Comparison of ENCODE assay signal across 19 cellular contexts in the genomic region with DNA sequence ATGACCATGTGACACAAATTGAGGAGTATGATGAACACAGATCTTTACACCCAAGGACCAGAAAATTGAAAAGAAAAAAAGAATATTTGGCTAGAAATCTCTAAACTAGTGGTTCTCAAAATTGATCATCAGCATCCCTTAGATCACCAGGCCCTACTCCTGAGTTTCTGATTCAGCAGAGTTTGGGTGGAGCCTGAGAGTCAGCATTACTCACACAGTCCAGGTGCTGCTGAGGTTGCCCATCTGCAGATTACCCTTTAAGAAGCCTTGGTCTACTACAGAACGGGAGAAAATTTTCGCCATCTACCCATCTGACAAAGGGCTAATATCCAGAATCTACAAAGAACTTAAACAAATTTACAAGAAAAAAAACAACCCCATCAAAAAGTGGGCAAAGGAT.
DNase-seq lines count a peak whose midpoint lies in the region; ATAC-seq and TF ChIP-seq lines count a peak whose summit lies in the region.
"Had no signal": no experiment of that assay in that cellular context is flagged by ENCODE, and none has a peak within 500 bp of the region (broad histone marks: within the 10 kb centered on the region; RNA-seq: fewer than 3 reads in every experiment).

No MANE protein-coding gene starts in this region.

- H4K8ac ChIP-seq in IMR-90 (ENCODE audit: low read depth in 2 of 2, low read length in 2 of 2), result no peak overlapping the region

- no peak for TF ChIP-seq EP300 in suprapubic skin (IDR thresholded peaks at IDR 0.05)

- TF ChIP-seq POLR2A in IMR-90 (IDR thresholded peaks at IDR 0.05; ENCODE audit: low read depth, low read length), result no peak
- TF ChIP-seq POLR2A in suprapubic skin (IDR thresholded peaks at IDR 0.05), result no peak

- H3K27me3 ChIP-seq in IMR-90 (ENCODE audit: control insufficient read depth, insufficient read depth, low read length) (no peaks in the 10 kb centered on the region), suprapubic skin (no peaks in the 10 kb centered on the region)

- no peaks in the 10 kb centered on the region for H3K4me1 Mint-ChIP-seq in activated T-helper 17 cell treated with anti-CD3 and anti-CD28 coated beads, Interleukin-2, amount 50 U/mL, for 72 hours
- H3K4me1 Mint-ChIP-seq: CD4-positive, CD25-positive, alpha-beta regulatory T cell had no signal

- no peak for TF ChIP-seq RAD21 in IMR-90 (IDR thresholded peaks at IDR 0.05; ENCODE audit: low read length)

- H3K4me1 ChIP-seq in IMR-90 (ENCODE audit: control insufficient read depth, insufficient read depth, low read length) (peaks cover 2% of the 10 kb centered on the region; the same call in 1 of the 2 replicates), suprapubic skin (no peaks in the 10 kb centered on the region)
- H3K4me1 ChIP-seq: BLaER1, HAP-1 had no signal

- H3K79me1 ChIP-seq in IMR-90 (ENCODE audit: low read depth in 1 of 2, low read length in 2 of 2), result no peaks in the 10 kb centered on the region

- no peak overlapping the region for H2AK5ac ChIP-seq in IMR-90 (ENCODE audit: low read depth, low read length)

- intact Hi-C loops in IMR-90 (cut with micrococcal nuclease), result loop anchor here (5.0 kb wide), 1 partner anchor 184 kb away; a partner anchor contains a TSS

- H3K9ac ChIP-seq in IMR-90 (ENCODE audit: low read depth, low read length), result no peak overlapping the region
- H3K9ac ChIP-seq: BLaER1, SK-N-SH had no signal

- no peak overlapping the region for H3K23ac ChIP-seq in IMR-90 (ENCODE audit: low read depth, low read length)

- no peak overlapping the region for H3K4me2 ChIP-seq in IMR-90 (ENCODE audit: low read depth, low read length)
- H3K4me2 ChIP-seq: BLaER1, SK-N-SH had no signal

- no peak overlapping the region for H2BK15ac ChIP-seq in IMR-90 (ENCODE audit: low read depth, low read length)

- no peak overlapping the region for H2AK9ac ChIP-seq in IMR-90 (replicated peaks; ENCODE audit: low read depth, low read length, poor library complexity)

- H3K9me3 Mint-ChIP-seq in activated T-helper 17 cell treated with anti-CD3 and anti-CD28 coated beads, Interleukin-2, amount 50 U/mL, for 72 hours, result no peaks in the 10 kb centered on the region

- H3K14ac ChIP-seq in IMR-90 (replicated peaks; ENCODE audit: low read depth, low read length), result no peak overlapping the region

- no peak overlapping the region for H2AFZ ChIP-seq in IMR-90 (replicated peaks; ENCODE audit: low read length, poor library complexity)

- dilution Hi-C loops in IMR-90 (cut with HindIII; ENCODE audit: low sequenced_read_pairs, unreplicated experiment), result no loop called here

- H2BK20ac ChIP-seq in IMR-90 (ENCODE audit: low read depth, low read length), result no peak overlapping the region

- no peak overlapping the region for H3K4me3 Mint-ChIP-seq in activated T-helper 17 cell treated with anti-CD3 and anti-CD28 coated beads, Interleukin-2, amount 50 U/mL, for 72 hours
- H3K4me3 Mint-ChIP-seq: CD4-positive, CD25-positive, alpha-beta regulatory T cell had no signal

- no peak overlapping the region for H3K56ac ChIP-seq in IMR-90 (ENCODE audit: extremely low read depth, insufficient read depth, low read length)

- TF ChIP-seq CTCF in IMR-90 (conservative IDR thresholded peaks at IDR 0.05; ENCODE audit: low read depth, low read length), result no peak
- no peak for TF ChIP-seq CTCF in suprapubic skin (IDR thresholded peaks at IDR 0.05)

- ATAC-seq in IMR-90 (ENCODE audit: low read depth), result no peak
- peak; percentile 52 for ATAC-seq in activated T-helper 17 cell treated with anti-CD3 and anti-CD28 coated beads, Interleukin-2, amount 50 U/mL, for 72 hours (replicated peaks)

- H4K91ac ChIP-seq in IMR-90 (ENCODE audit: insufficient read depth, low read depth, low read length), result no peak overlapping the region

- H3K36me3 ChIP-seq in IMR-90 (ENCODE audit: control insufficient read depth, insufficient read depth, low read length) (no peaks in the 10 kb centered on the region), suprapubic skin (no peaks in the 10 kb centered on the region)
- H3K36me3 ChIP-seq: BLaER1, HAP-1 had no signal

- H3K18ac ChIP-seq in IMR-90 (ENCODE audit: low read depth, low read length), result no peak overlapping the region

- no peaks in the 10 kb centered on the region for H3K27me3 Mint-ChIP-seq in activated T-helper 17 cell treated with anti-CD3 and anti-CD28 coated beads, Interleukin-2, amount 50 U/mL, for 72 hours

- no peak overlapping the region for H2BK5ac ChIP-seq in IMR-90 (ENCODE audit: low read depth, low read length, poor library complexity, severe bottlenecking)

- peak; percentile 37 for DNase-seq in ELR (ENCODE audit: low read depth)
- peak; percentile 10 for DNase-seq in IMR-90
- DNase-seq in glomerular visceral epithelial cell (ENCODE audit: extremely low spot score), result peak; percentile 1
- no peak for DNase-seq in DMS 273 (lab: John Stamatoyannopoulos, UW; ENCODE audit: unreplicated experiment)
- no peak for DNase-seq in NCI-H1105 treated with DMSO at 0.1 percent for 48 hours (lab: John Stamatoyannopoulos, UW)
- DNase-seq in effector CD4-positive, alpha-beta T cell, result no peak
- no peak for DNase-seq in suprapubic skin (ENCODE audit: low spot score in 2 of 2)
- DNase-seq: CD4-positive, CD25-positive, alpha-beta regulatory T cell; GOT3; Kasumi-1; MV-4-11; NCI-H1105; NCI-H2029; NCI-H526 treated with DMSO at 0.1 percent for 48 hours; SK-N-SH; SW 1271 had no signal

- H3K9me1 ChIP-seq in IMR-90 (ENCODE audit: insufficient read depth, low read length), result no peaks in the 10 kb centered on the region

- H3K36me3 Mint-ChIP-seq in activated T-helper 17 cell treated with anti-CD3 and anti-CD28 coated beads, Interleukin-2, amount 50 U/mL, for 72 hours (ENCODE audit: low read depth), result no peaks in the 10 kb centered on the region
- H3K36me3 Mint-ChIP-seq: CD4-positive, CD25-positive, alpha-beta regulatory T cell had no signal

- in situ Hi-C loops in IMR-90 (cut with MboI; ENCODE audit: low sequenced_read_pairs), result no loop called here

- H3K27ac ChIP-seq in IMR-90 (ENCODE audit: insufficient read depth, low read length), result no peak overlapping the region
- no peak overlapping the region for H3K27ac ChIP-seq in suprapubic skin
- H3K27ac ChIP-seq: BLaER1 had no signal

- H3K4me3 ChIP-seq in IMR-90 (ENCODE audit: insufficient read depth, low read depth, low read length) (no peak overlapping the region), suprapubic skin (no peak overlapping the region)
- H3K4me3 ChIP-seq: BLaER1, HAP-1 had no signal

- CTCF ChIA-PET in IMR-90 (lab: Yijun Ruan, JAX), result no interaction called here

- H4K20me1 ChIP-seq in IMR-90 (ENCODE audit: insufficient read depth, low read length), result no peaks in the 10 kb centered on the region
- H4K20me1 ChIP-seq: BLaER1 had no signal

- WGBS in IMR-90 (ENCODE audit: extremely low coverage in 2 of 2, insufficient read length in 1 of 2), 2 experiments, result no CpG with 5 or more reads among the region's 2 CpGs
- 84% methylated on average over 2 of the region's 2 CpGs for WGBS in suprapubic skin

- no peak overlapping the region for H2BK120ac ChIP-seq in IMR-90 (ENCODE audit: low read depth, low read length)

- no peak overlapping the region for H4K5ac ChIP-seq in IMR-90 (ENCODE audit: low read depth, low read length)

- H3K4ac ChIP-seq in IMR-90 (ENCODE audit: low read depth, low read length), result no peak overlapping the region

- no peak overlapping the region for H3K27ac Mint-ChIP-seq in activated T-helper 17 cell treated with anti-CD3 and anti-CD28 coated beads, Interleukin-2, amount 50 U/mL, for 72 hours
- H3K27ac Mint-ChIP-seq: CD4-positive, CD25-positive, alpha-beta regulatory T cell had no signal

- no TSS peak for BruUV-seq in IMR-90 (replicated peaks; lab: Mats Ljungman, UMichigan)

- POLR2A ChIA-PET in IMR-90 (lab: Charles Lee; ENCODE audit: unreplicated experiment), result no interaction called here

- H3K9me3 ChIP-seq in IMR-90 (ENCODE audit: control insufficient read depth, insufficient read depth, low read length) (no peaks in the 10 kb centered on the region), suprapubic skin (no peaks in the 10 kb centered on the region)
- H3K9me3 ChIP-seq: BLaER1, HAP-1, SK-N-SH had no signal

TF ChIP-seq in IMR-90, 13 proteins besides CTCF, POLR2A, EP300 and RAD21:
- TF ChIP-seq MAFK (IDR thresholded peaks at IDR 0.05; ENCODE audit: low read depth, low read length), result no peak
- TF ChIP-seq MXI1 (IDR thresholded peaks at IDR 0.05; ENCODE audit: borderline replicate concordance, low read depth, low read length), result no peak
- no peak for TF ChIP-seq MAZ (IDR thresholded peaks at IDR 0.05; ENCODE audit: borderline replicate concordance, low read depth, low read length)
- TF ChIP-seq, protein P1, sequence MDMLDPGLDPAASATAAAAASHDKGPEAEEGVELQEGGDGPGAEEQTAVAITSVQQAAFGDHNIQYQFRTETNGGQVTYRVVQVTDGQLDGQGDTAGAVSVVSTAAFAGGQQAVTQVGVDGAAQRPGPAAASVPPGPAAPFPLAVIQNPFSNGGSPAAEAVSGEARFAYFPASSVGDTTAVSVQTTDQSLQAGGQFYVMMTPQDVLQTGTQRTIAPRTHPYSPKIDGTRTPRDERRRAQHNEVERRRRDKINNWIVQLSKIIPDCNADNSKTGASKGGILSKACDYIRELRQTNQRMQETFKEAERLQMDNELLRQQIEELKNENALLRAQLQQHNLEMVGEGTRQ (IDR thresholded peaks at IDR 0.05; ENCODE audit: low read depth, low read length), result no peak
- no peak for TF ChIP-seq SMC3 (IDR thresholded peaks at IDR 0.05; ENCODE audit: low read depth, low read length)
- TF ChIP-seq FOS (IDR thresholded peaks at IDR 0.05; ENCODE audit: low read depth, low read length), result no peak
- no peak for TF ChIP-seq RCOR1 (IDR thresholded peaks at IDR 0.05; ENCODE audit: insufficient replicate concordance, low read length)
- TF ChIP-seq BHLHE40 (IDR thresholded peaks at IDR 0.05; ENCODE audit: low read depth, low read length), result no peak
- TF ChIP-seq CEBPB (IDR thresholded peaks at IDR 0.05; ENCODE audit: low read depth, low read length), result no peak
- TF ChIP-seq CHD1 (IDR thresholded peaks at IDR 0.05; ENCODE audit: low read depth, low read length), result no peak
- TF ChIP-seq RFX5 (IDR thresholded peaks at IDR 0.05; ENCODE audit: low read depth, low read length), result no peak
- TF ChIP-seq NFE2L2 (IDR thresholded peaks at IDR 0.05; ENCODE audit: low read depth, low read length), result no peak
- TF ChIP-seq, protein P2, sequence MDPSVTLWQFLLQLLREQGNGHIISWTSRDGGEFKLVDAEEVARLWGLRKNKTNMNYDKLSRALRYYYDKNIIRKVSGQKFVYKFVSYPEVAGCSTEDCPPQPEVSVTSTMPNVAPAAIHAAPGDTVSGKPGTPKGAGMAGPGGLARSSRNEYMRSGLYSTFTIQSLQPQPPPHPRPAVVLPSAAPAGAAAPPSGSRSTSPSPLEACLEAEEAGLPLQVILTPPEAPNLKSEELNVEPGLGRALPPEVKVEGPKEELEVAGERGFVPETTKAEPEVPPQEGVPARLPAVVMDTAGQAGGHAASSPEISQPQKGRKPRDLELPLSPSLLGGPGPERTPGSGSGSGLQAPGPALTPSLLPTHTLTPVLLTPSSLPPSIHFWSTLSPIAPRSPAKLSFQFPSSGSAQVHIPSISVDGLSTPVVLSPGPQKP (IDR thresholded peaks at IDR 0.05; ENCODE audit: borderline replicate concordance, low read depth, low read length), result no peak
TF ChIP-seq in IMR-90: peak in this region for 0.

Comparison
In these comparisons a context has a peak if more than half of its experiments do, and no peak if none do; other contexts are left out.
1. DNase-seq: peak in ELR (single experiment), IMR-90 (single experiment) and glomerular visceral epithelial cell (single experiment); none in DMS 273 (single experiment), NCI-H1105 treated with DMSO at 0.1 percent for 48 hours (single experiment), effector CD4-positive, alpha-beta T cell (single experiment) and suprapubic skin (0 of 2).